ENCODE assay signal across 9 cellular contexts in the genomic region with DNA sequence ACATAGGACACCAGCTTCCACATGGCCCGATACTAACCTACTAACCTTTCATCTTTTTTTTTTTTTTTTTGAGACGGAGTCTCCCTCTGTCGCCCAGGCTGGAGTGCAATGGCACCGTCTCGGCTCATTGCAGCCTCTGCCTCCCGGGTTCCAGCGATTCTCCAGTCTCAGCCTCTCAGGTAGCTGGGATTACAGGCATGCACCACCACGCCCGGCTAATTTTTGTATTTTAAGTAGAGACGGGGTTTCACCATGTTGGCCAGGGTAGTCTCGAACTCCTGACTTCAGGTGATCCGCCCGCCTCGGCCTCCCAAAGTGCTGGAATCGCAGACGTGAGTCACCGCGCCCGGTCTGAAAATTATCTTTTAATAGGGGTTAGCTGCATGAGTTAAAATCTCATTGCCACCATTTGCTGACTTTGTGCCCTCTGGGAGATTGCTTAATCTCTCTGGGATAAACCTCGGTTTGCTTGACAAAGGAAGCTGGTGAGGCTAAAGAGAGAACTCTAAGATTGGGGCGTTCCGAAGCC. TPM values are rescaled to one million over a fixed set of nuclear protein-coding genes. Genes with fewer than 3 reads are reported as not detected.
DNase-seq lines count a peak whose midpoint lies in the region; ATAC-seq and TF ChIP-seq lines count a peak whose summit lies in the region.
"Not testable (repeated sequence)": the region's sequence is repeated elsewhere in the genome, so short reads cannot be mapped to it uniquely, and the experiment has no call there.
"Had no signal": no experiment of that assay in that cellular context is flagged by ENCODE, and none has a peak within 500 bp of the region (broad histone marks: within the 10 kb centered on the region; RNA-seq: fewer than 3 reads in every experiment).

No MANE protein-coding gene starts in this region.

- H4K20me1 ChIP-seq in GM23248 (ENCODE audit: insufficient read depth), result not testable (repeated sequence)

- peak overlapping the region; percentile 82 for H3K4me3 Mint-ChIP-seq in activated naive CD4-positive, alpha-beta T cell treated with anti-CD3 and anti-CD28 coated beads, Interleukin-2, amount 50 U/mL, for 24 hours
- peak overlapping the region; percentile 70 to 91 (median 84) for H3K4me3 Mint-ChIP-seq in naive thymus-derived CD8-positive, alpha-beta T cell

- H3K9me3 ChIP-seq in GM23248 (ENCODE audit: low read depth); SJCRH30 (replicated peaks); left ventricle myocardium inferior (replicated peaks); skeletal muscle tissue (ENCODE audit: control insufficient read depth in 3 of 3, low read length in 3 of 3); vagina: not testable (repeated sequence)

- not testable (repeated sequence) for H3K4me1 ChIP-seq in GM23248 (ENCODE audit: insufficient read depth)
- H3K4me1 ChIP-seq in SJCRH30 (peaks cover 10% of the 10 kb centered on the region), left ventricle myocardium inferior (peaks cover 34% of the 10 kb centered on the region), skeletal muscle tissue (ENCODE audit: control insufficient read depth in 3 of 3, insufficient read depth in 3 of 3, low read length in 3 of 3) (peaks cover 21 to 39% (median 33%) of the 10 kb centered on the region in 3 donors), vagina (peaks cover 28% of the 10 kb centered on the region)

- peak overlapping the region; percentile 27 for H3K4me2 ChIP-seq in GM23248 (ENCODE audit: unreplicated experiment)

- H3K27ac ChIP-seq in GM23248 (0 out of 2 replicates have a peak overlapping the region, but pooled peaks have one; percentile 4), SJCRH30 (peak overlapping the region; percentile 11; the same call in 1 of the 2 replicates), coronary artery (peak overlapping the region; percentile 89 to 90), left ventricle myocardium inferior (replicated peaks) (peak overlapping the region; percentile 95), skeletal muscle tissue (ENCODE audit: low read depth, low read length) (peak overlapping the region; percentile 80), vagina (peak overlapping the region; percentile 90)

- peak overlapping the region; percentile 91 for H2AFZ ChIP-seq in GM23248

- not testable (repeated sequence) for H3K79me2 ChIP-seq in GM23248 (ENCODE audit: insufficient read depth)

- H3F3A ChIP-seq in GM23248 (ENCODE audit: insufficient read depth), result not testable (repeated sequence)

- not testable (repeated sequence) for H3K9me2 ChIP-seq in GM23248 (ENCODE audit: insufficient read depth)

- not testable (repeated sequence) for H3K27me3 Mint-ChIP-seq in activated naive CD4-positive, alpha-beta T cell treated with anti-CD3 and anti-CD28 coated beads, Interleukin-2, amount 50 U/mL, for 24 hours; naive thymus-derived CD8-positive, alpha-beta T cell

- not testable (repeated sequence) for H3K9me3 Mint-ChIP-seq in activated naive CD4-positive, alpha-beta T cell treated with anti-CD3 and anti-CD28 coated beads, Interleukin-2, amount 50 U/mL, for 24 hours; naive thymus-derived CD8-positive, alpha-beta T cell

- DNase-seq in GM23248; SJCRH30; coronary artery (ENCODE audit: low spot score); left ventricle myocardium inferior; naive thymus-derived CD8-positive, alpha-beta T cell; vagina (ENCODE audit: extremely low spot score in 2 of 2): not testable (repeated sequence)

- POLR2A ChIA-PET in naive thymus-derived CD8-positive, alpha-beta T cell (lab: Charles Lee), result interaction anchor here (0.8 to 1.2 kb wide), 4 partner anchors 13 to 95 kb away, joined by 3 to 4 read pairs (median 4); a partner anchor contains a TSS

- TF ChIP-seq POLR2A in vagina (IDR thresholded peaks at IDR 0.05), result not testable (repeated sequence)

- H3K4me3 ChIP-seq in GM23248 (peak overlapping the region; percentile 88), SJCRH30 (peak overlapping the region; percentile 16), coronary artery (peak overlapping the region; percentile 79), left ventricle myocardium inferior (peak overlapping the region; percentile 92), skeletal muscle tissue (ENCODE audit: low read length in 3 of 3) (peak overlapping the region; percentile 59 to 69 (median 64)), vagina (peak overlapping the region; percentile 91 to 92)

- peaks cover 17% of the 10 kb centered on the region for H3K4me1 Mint-ChIP-seq in activated naive CD4-positive, alpha-beta T cell treated with anti-CD3 and anti-CD28 coated beads, Interleukin-2, amount 50 U/mL, for 24 hours
- H3K4me1 Mint-ChIP-seq in naive thymus-derived CD8-positive, alpha-beta T cell, result peaks cover 10 to 26% (median 19%) of the 10 kb centered on the region in 4 donors

- 74 to 85% methylated on average over 19 to 22 of the region's 22 CpGs for WGBS in GM23248 (ENCODE audit: low coverage in 1 of 2, low lambda C conversion rate in 2 of 2, missing lambda C conversion rate in 2 of 2), 2 experiments

- not testable (repeated sequence) for H3K36me3 Mint-ChIP-seq in activated naive CD4-positive, alpha-beta T cell treated with anti-CD3 and anti-CD28 coated beads, Interleukin-2, amount 50 U/mL, for 24 hours
- peaks cover 0 to 17% (median 2%) of the 10 kb centered on the region in 3 donors for H3K36me3 Mint-ChIP-seq in naive thymus-derived CD8-positive, alpha-beta T cell

- not testable (repeated sequence) for H3K27ac Mint-ChIP-seq in activated naive CD4-positive, alpha-beta T cell treated with anti-CD3 and anti-CD28 coated beads, Interleukin-2, amount 50 U/mL, for 24 hours
- peak overlapping the region in 9 of 10 donors; percentile 48 to 92 (median 86) for H3K27ac Mint-ChIP-seq in naive thymus-derived CD8-positive, alpha-beta T cell

- not testable (repeated sequence) for TF ChIP-seq CTCF in coronary artery (IDR thresholded peaks at IDR 0.05); left ventricle myocardium inferior (IDR thresholded peaks at IDR 0.05; ENCODE audit: borderline replicate concordance); vagina (IDR thresholded peaks at IDR 0.05)

- not testable (repeated sequence) for ATAC-seq in naive thymus-derived CD8-positive, alpha-beta T cell

- in situ Hi-C loops in GM23248 (cut with MboI), result not testable (repeated sequence)

- intact Hi-C loops in left ventricle myocardium inferior (cut with micrococcal nuclease); vagina (cut with DNase I): not testable (repeated sequence)

- H3K27me3 ChIP-seq in GM23248 (replicated peaks; ENCODE audit: insufficient read depth); SJCRH30; left ventricle myocardium inferior (ENCODE audit: low read depth); skeletal muscle tissue (ENCODE audit: control insufficient read depth in 3 of 3, insufficient read depth in 3 of 3, low read length in 3 of 3); vagina: not testable (repeated sequence)

- not testable (repeated sequence) for H3K36me3 ChIP-seq in GM23248 (ENCODE audit: low read depth); vagina
- H3K36me3 ChIP-seq in SJCRH30, result peaks cover 24% of the 10 kb centered on the region
- peaks cover 20% of the 10 kb centered on the region for H3K36me3 ChIP-seq in left ventricle myocardium inferior
- H3K36me3 ChIP-seq in skeletal muscle tissue (ENCODE audit: control insufficient read depth in 3 of 3, insufficient read depth in 3 of 3, low read length in 3 of 3), result peaks cover 9 to 11% (median 9%) of the 10 kb centered on the region in 3 donors

- H3K9ac ChIP-seq in GM23248, result not testable (repeated sequence)
- peak overlapping the region in 1 of 3 donors; percentile 60 for H3K9ac ChIP-seq in skeletal muscle tissue (ENCODE audit: low read depth in 1 of 3, low read length in 3 of 3)

RNA-seq across cellular contexts. Expression of a gene that starts 0.4 kb away (rescaled TPM):
- total RNA-seq in GM23248 (2014; rRNA removed; shearing (Covaris generic)), result 7.8 and 8.4 TPM in 2 replicates
- polyA plus RNA-seq in GM23248 (2016; fragmentation: Nextera tagmentation; extraction: Ambion mirVana), result 4.3 and 5.1 TPM in 2 replicates
- total RNA-seq in SJCRH30 (2014; rRNA removed; shearing (Covaris generic)), result 56.3 and 82.5 TPM in 2 replicates
- total RNA-seq in left ventricle myocardium inferior (31.5 TPM), skeletal muscle tissue (12.5 TPM), vagina (13.8 TPM)
- 100 to 1,000 TPM; 162 to 165 TPM for total RNA-seq in naive thymus-derived CD8-positive, alpha-beta T cell
- polyA plus RNA-seq in naive thymus-derived CD8-positive, alpha-beta T cell, result 1 to 10 TPM; 1.6 to 6.2 (median 3.9) TPM

RNA-seq across cellular contexts. Expression of a gene that starts 50.2 kb away (rescaled TPM):
- total RNA-seq in GM23248 (2014; rRNA removed; shearing (Covaris generic)), result 12.2 and 14.4 TPM in 2 replicates
- 5.7 and 6.1 TPM in 2 replicates for polyA plus RNA-seq in GM23248 (2016; fragmentation: Nextera tagmentation; extraction: Ambion mirVana)
- 45.7 and 48.3 TPM in 2 replicates for total RNA-seq in SJCRH30 (2014; rRNA removed; shearing (Covaris generic))
- 146 TPM for total RNA-seq in left ventricle myocardium inferior
- total RNA-seq in naive thymus-derived CD8-positive, alpha-beta T cell, result not detected
- not detected for polyA plus RNA-seq in naive thymus-derived CD8-positive, alpha-beta T cell
- 6.8 TPM for total RNA-seq in skeletal muscle tissue
- 30.7 TPM for total RNA-seq in vagina
- total RNA-seq: T-helper 2 cell treated with Interferon-gamma antibody and Interleukin-4, amounts not matched to agents 100 ng/mL and 5 ng/mL, for 36 hours had no signal

Comparison
In these comparisons a context has a peak if more than half of its experiments do, and no peak if none do; other contexts are left out.
1. H3K27ac ChIP-seq: peak in every context shown above with its lines; median percentile 95 in left ventricle myocardium inferior; 90 in vagina; 90 in coronary artery; 80 in skeletal muscle tissue; 11 in SJCRH30; 4 in GM23248.
2. H3K4me3 ChIP-seq: peak in every context shown above with its lines; median percentile 92 in left ventricle myocardium inferior; 92 in vagina; 88 in GM23248; 79 in coronary artery; 64 in skeletal muscle tissue; 16 in SJCRH30.